2 cellular contexts compared by ENCODE assay signal in genomic region chr13:38334845-38335244, GRCh38.
TF ChIP-seq lines count a peak whose summit lies in the region.

No MANE protein-coding gene starts in this region.

TF ChIP-seq in K562, 482 proteins besides CTCF, POLR2A, EP300 and RAD21:
- TF ChIP-seq HMBOX1 (IDR thresholded peaks at IDR 0.05) (peak; percentile 58), CLOCK (CRISPR knock-in tag; IDR thresholded peaks at IDR 0.05; ENCODE audit: borderline replicate concordance) (no peak), L3MBTL2 (IDR thresholded peaks at IDR 0.05) (no peak), ARID4B (CRISPR knock-in tag; IDR thresholded peaks at IDR 0.05) (no peak), CTBP1 (IDR thresholded peaks at IDR 0.05; ENCODE audit: borderline replicate concordance) (no peak), CREB1 (IDR thresholded peaks at IDR 0.05) (no peak), CREB1 (CRISPR knock-in tag; IDR thresholded peaks at IDR 0.05) (no peak), TAL1 (IDR thresholded peaks at IDR 0.05) (peak; percentile 29; the same call in 1 of the 2 replicates), NR2C1 (IDR thresholded peaks at IDR 0.05) (no peak), NR2C1 (tag; IDR thresholded peaks at IDR 0.05) (no peak), SMARCC2 (IDR thresholded peaks at IDR 0.05; ENCODE audit: low read depth) (no peak), ARID1B (IDR thresholded peaks at IDR 0.05) (peak; percentile 23; the same call in 1 of the 2 replicates), TAF15 (IDR thresholded peaks at IDR 0.05; ENCODE audit: low read depth, low read length) (no peak), NFYB (IDR thresholded peaks at IDR 0.05; ENCODE audit: extremely low read depth, insufficient read length) (no peak), E2F6 (IDR thresholded peaks at IDR 0.05; ENCODE audit: borderline replicate concordance in 1 of 2, extremely low read depth in 1 of 2, insufficient read depth in 1 of 2, insufficient read length in 1 of 2, low read depth in 1 of 2, low read length in 1 of 2, poor library complexity in 1 of 2, severe bottlenecking in 1 of 2) (no peak), CBFA2T2 (conservative IDR thresholded peaks at IDR 0.05) (peak; percentile 47), RBM15 (IDR thresholded peaks at IDR 0.05; ENCODE audit: insufficient read depth, low read length) (no peak), CBFA2T3 (IDR thresholded peaks at IDR 0.05) (peak; percentile 57)

TF ChIP-seq in HepG2, 621 proteins besides CTCF, POLR2A, EP300 and RAD21:
- no peak for TF ChIP-seq CERS6 (CRISPR knock-in tag; IDR thresholded peaks at IDR 0.05)
- TF ChIP-seq ZNF512 (CRISPR knock-in tag; IDR thresholded peaks at IDR 0.05), result no peak
- no peak for TF ChIP-seq ZNF205 (CRISPR knock-in tag; IDR thresholded peaks at IDR 0.05)
- TF ChIP-seq ZNF749 (CRISPR knock-in tag; IDR thresholded peaks at IDR 0.05; ENCODE audit: borderline replicate concordance), result no peak
- no peak for TF ChIP-seq ZNF691 (CRISPR knock-in tag; IDR thresholded peaks at IDR 0.05; ENCODE audit: borderline replicate concordance, low read depth)
- no peak for TF ChIP-seq SRY (CRISPR knock-in tag; IDR thresholded peaks at IDR 0.05)
- no peak for TF ChIP-seq ZBTB38 (CRISPR knock-in tag; IDR thresholded peaks at IDR 0.05)
- no peak for TF ChIP-seq ZNF12 (CRISPR knock-in tag; IDR thresholded peaks at IDR 0.05)
TF ChIP-seq in HepG2: peak in this region for 0.
